Comparison of ENCODE assay signal across 9 cellular contexts in the genomic region with DNA sequence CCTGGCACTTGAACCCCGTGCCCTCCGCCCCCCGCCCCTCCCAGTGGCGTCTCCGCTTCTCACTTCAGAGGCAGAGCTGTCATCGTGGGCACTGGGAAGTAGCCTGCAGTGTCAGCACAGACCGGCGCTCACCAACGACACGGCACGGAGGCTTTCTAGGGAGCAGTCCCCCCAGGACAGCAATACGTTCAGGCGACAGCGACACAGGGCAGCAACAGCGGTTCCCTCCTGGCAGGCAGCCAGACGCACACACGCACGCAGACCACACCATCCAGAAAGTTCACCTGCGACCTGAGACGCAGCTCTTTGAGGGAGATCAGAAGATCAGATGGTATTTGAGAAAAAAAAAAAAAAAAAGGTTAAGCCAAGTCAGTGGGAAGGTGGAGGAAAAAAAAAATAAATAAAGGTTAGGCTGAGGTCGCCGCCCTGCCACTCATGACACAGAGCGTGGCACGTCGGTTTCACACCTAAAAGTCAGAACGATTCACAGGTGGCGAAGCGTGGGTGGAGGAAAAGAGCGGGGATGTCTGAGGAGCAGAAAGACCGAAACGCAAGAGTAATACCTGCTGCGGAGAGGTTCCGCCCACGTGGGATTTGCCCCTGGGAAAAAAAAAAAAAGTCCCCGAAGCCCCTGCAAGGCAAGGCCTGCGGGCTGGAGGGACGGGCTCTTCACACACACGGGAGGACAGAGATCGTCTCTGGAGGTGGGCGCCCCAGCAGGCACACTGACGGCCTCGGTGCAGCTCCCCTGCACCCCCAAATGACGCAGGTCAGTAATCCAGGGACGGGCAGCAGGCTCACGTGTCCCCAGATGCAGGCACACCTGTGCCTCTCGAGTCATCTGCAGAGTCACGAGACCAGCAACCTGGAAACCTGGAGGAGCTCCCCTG.
DNase-seq lines count a peak whose midpoint lies in the region; ATAC-seq, FAIRE-seq and TF ChIP-seq lines count a peak whose summit lies in the region.
"Had no signal": no experiment of that assay in that cellular context is flagged by ENCODE, and none has a peak within 500 bp of the region (broad histone marks: within the 10 kb centered on the region; RNA-seq: fewer than 3 reads in every experiment).

No MANE protein-coding gene starts in this region.

- H3K9me3 ChIP-seq in DOHH2 (ENCODE audit: control insufficient read depth, insufficient read depth, low read length) (no peaks in the 10 kb centered on the region), GM12878 (replicated peaks; ENCODE audit: control insufficient read depth, insufficient read depth, low read length) (peaks cover 1% of the 10 kb centered on the region; the same call in 2 of the 3 replicates)

- CTCF ChIA-PET in GM12878 (lab: Yijun Ruan, JAX) = interaction anchor here (0.6 to 21.7 kb wide), 11 partner anchors 10 to 151 kb away, joined by 3 to 318 read pairs (median 49); a partner anchor contains a TSS

- ATAC-seq in GM12878 (peak; percentile 54), GM19452 (IDR thresholded peaks at IDR 0.05; ENCODE audit: unreplicated experiment) (no peak)

- no peak for FAIRE-seq in H54 (lab: Jason Lieb, UNC)
- FAIRE-seq in GM12878 (lab: Jason Lieb, UNC) = peak; percentile 73
- FAIRE-seq: astrocyte had no signal

- POLR2A ChIA-PET in GM12878 (lab: Charles Lee) = interaction anchor here (0.6 to 8.9 kb wide), 12 partner anchors 10 to 556 kb away, joined by 3 to 166 read pairs (median 7); a partner anchor contains a TSS

- H3K27me3 ChIP-seq in DOHH2 (ENCODE audit: control insufficient read depth, low read length) = no peaks in the 10 kb centered on the region
- H3K27me3 ChIP-seq in GM12878 (replicated peaks in 1 of 2; ENCODE audit: control insufficient read depth in 2 of 2, insufficient read depth in 2 of 2, low read length in 1 of 2) = no peaks in the 10 kb centered on the region

- H3K79me2 ChIP-seq in DOHH2 (ENCODE audit: control insufficient read depth, low read length) (peaks cover 60% of the 10 kb centered on the region), GM12878 (ENCODE audit: control insufficient read depth, insufficient read depth, low read length) (peaks cover 26% of the 10 kb centered on the region)

- SMC1A ChIA-PET in GM12878 (lab: Charles Lee; ENCODE audit: uncharacterized antibody, unreplicated experiment) = interaction anchor here (0.8 to 10.3 kb wide), 8 partner anchors 11 to 515 kb away, joined by 3 to 143 read pairs (median 30); a partner anchor contains a TSS

- H3K27ac ChIP-seq in DOHH2 (ENCODE audit: low read depth, low read length) = peak overlapping the region; percentile 38
- peak overlapping the region; percentile 96 for H3K27ac ChIP-seq in GM12878 (ENCODE audit: control insufficient read depth, insufficient read depth)
- H3K27ac ChIP-seq in substantia nigra (ENCODE audit: low read depth, low read length, poor library complexity, severe bottlenecking) = no peak overlapping the region

- under 1% methylated on average over 47 of the region's 47 CpGs for WGBS in GM12878 (ENCODE audit: insufficient coverage, insufficient replicate concordance, low lambda C conversion rate, missing lambda C conversion rate)

- DNase-seq in H54 (ENCODE audit: insufficient read length, low spot score) (no peak), T-helper 2 cell (peak; percentile 31 to 94 (median 73)), GM12878 (ENCODE audit: low read depth, low spot score) (peak; percentile 94), substantia nigra (lab: John Stamatoyannopoulos, UW) (no peak), NAMALWA (ENCODE audit: low spot score) (no peak)
- DNase-seq in stimulated activated CD8-positive, alpha-beta memory T cell treated with anti-CD3 and anti-CD28 coated beads, Interleukin-2, amount 100 ng/mL, for 1 hour (ENCODE audit: low read depth in 2 of 2) = peak; percentile 52 to 56

- H4K20me1 ChIP-seq in DOHH2 (ENCODE audit: control insufficient read depth, insufficient read depth, low read depth, low read length) (peaks cover 14% of the 10 kb centered on the region), GM12878 (ENCODE audit: control insufficient read depth, insufficient read depth) (no peaks in the 10 kb centered on the region)

- H3K4me2 ChIP-seq in DOHH2 (ENCODE audit: low read length) (peak overlapping the region; percentile 67), GM12878 (ENCODE audit: control insufficient read depth, insufficient read depth) (peak overlapping the region; percentile 99)

- H3K9me2 ChIP-seq in DOHH2 (replicated peaks; ENCODE audit: control insufficient read depth, low read length) = no peaks in the 10 kb centered on the region

- TSS peak; percentile 51 for BruUV-seq in GM12878 (replicated peaks; lab: Mats Ljungman, UMichigan)

- in situ Hi-C loops in GM12878 (cut with MboI) = no loop called here

- RAD21 ChIA-PET in GM12878 (lab: Charles Lee; ENCODE audit: unreplicated experiment) = interaction anchor here (0.6 to 6.3 kb wide), 21 partner anchors 10 to 1517 kb away, joined by 3 to 221 read pairs (median 5); a partner anchor contains a TSS

- 0 out of 2 replicates have a peak, but pooled peaks have one; percentile 9 for TF ChIP-seq POLR2A in H54 (IDR thresholded peaks at IDR 0.05; ENCODE audit: low read depth, low read length)
- peak; percentile 78 for TF ChIP-seq POLR2A in GM12878 (IDR thresholded peaks at IDR 0.05; ENCODE audit: low read depth, low read length)

- H3K36me3 ChIP-seq in DOHH2 (ENCODE audit: control insufficient read depth, low read length) = peaks cover 33% of the 10 kb centered on the region
- H3K36me3 ChIP-seq in GM12878 (ENCODE audit: control insufficient read depth in 2 of 2, insufficient read depth in 2 of 2, low read length in 1 of 2) = no peaks in the 10 kb centered on the region; a peak in 1 of 4 replicates

- intact Hi-C loops in GM12878 (cut with micrococcal nuclease; ENCODE audit: unreplicated experiment) = loop anchor here (1.0 kb wide), 1 partner anchor 9 kb away; no protein-coding TSS in a partner anchor

- H3K4me3 ChIP-seq in DOHH2 (ENCODE audit: low read length) (peak overlapping the region; percentile 47), GM12878 (peak overlapping the region; percentile 67)

- peak overlapping the region; percentile 71 for H3K9ac ChIP-seq in GM12878 (ENCODE audit: control insufficient read depth, insufficient read depth, low read length)

- no peak overlapping the region for H2AFZ ChIP-seq in GM12878 (ENCODE audit: control insufficient read depth, low read depth, low read length)

- H3K4me1 ChIP-seq in DOHH2 (ENCODE audit: control insufficient read depth, low read length) = peaks cover 69% of the 10 kb centered on the region
- peaks cover 33% of the 10 kb centered on the region for H3K4me1 ChIP-seq in GM12878 (ENCODE audit: control insufficient read depth, insufficient read depth, low read length)

- TF ChIP-seq EP300 in GM12878 (IDR thresholded peaks at IDR 0.05; ENCODE audit: borderline replicate concordance in 1 of 2, control insufficient read depth in 1 of 2, low read depth in 2 of 2, low read length in 2 of 2) = peak; percentile 98 to 99

- TF ChIP-seq RAD21 in GM12878 (IDR thresholded peaks at IDR 0.05; ENCODE audit: insufficient read depth, low read depth, low read length) = peak; percentile 1; the same call in 1 of the 2 replicates

- TF ChIP-seq CTCF in DOHH2 (IDR thresholded peaks at IDR 0.05; ENCODE audit: low read depth, low read length, poor library complexity, severe bottlenecking) (no peak), GM12878 (IDR thresholded peaks at IDR 0.05 in 2 of 3, conservative IDR thresholded peaks at IDR 0.05 in 1 of 3; ENCODE audit: control insufficient read depth in 2 of 3, extremely low read depth in 1 of 3, insufficient read depth in 1 of 3, low read depth in 3 of 3, low read length in 3 of 3) (no peak)

- peaks cover 6% of the 10 kb centered on the region; the same call in 1 of the 2 replicates for H3F3A ChIP-seq in DOHH2 (ENCODE audit: control insufficient read depth, insufficient read depth)

TF ChIP-seq in GM12878, 131 proteins besides CTCF, POLR2A, EP300 and RAD21 (continues in another document):
- TF ChIP-seq POLR2AphosphoS5 (IDR thresholded peaks at IDR 0.05; ENCODE audit: low read length) (peak; percentile 83; the same call in 1 of the 2 replicates), CEBPB (IDR thresholded peaks at IDR 0.05; ENCODE audit: borderline replicate concordance in 1 of 2, low read depth in 2 of 2, low read length in 2 of 2) (peak in 1 of 2 experiments; percentile 11; a peak in 2 of 4 replicates), NFXL1 (IDR thresholded peaks at IDR 0.05; ENCODE audit: borderline replicate concordance) (no peak), SREBF1 (IDR thresholded peaks at IDR 0.05; ENCODE audit: low read length) (no peak; the same call in 1 of the 2 replicates), ZNF274 (IDR thresholded peaks at IDR 0.05; ENCODE audit: insufficient read depth, insufficient read length) (no peak), KAT2A (conservative IDR thresholded peaks at IDR 0.05; ENCODE audit: control insufficient read depth, low read depth, low read length) (no peak), CHD4 (IDR thresholded peaks at IDR 0.05) (no peak), BACH1 (IDR thresholded peaks at IDR 0.05; ENCODE audit: borderline replicate concordance) (peak; percentile 95)
- TF ChIP-seq, protein P1, sequence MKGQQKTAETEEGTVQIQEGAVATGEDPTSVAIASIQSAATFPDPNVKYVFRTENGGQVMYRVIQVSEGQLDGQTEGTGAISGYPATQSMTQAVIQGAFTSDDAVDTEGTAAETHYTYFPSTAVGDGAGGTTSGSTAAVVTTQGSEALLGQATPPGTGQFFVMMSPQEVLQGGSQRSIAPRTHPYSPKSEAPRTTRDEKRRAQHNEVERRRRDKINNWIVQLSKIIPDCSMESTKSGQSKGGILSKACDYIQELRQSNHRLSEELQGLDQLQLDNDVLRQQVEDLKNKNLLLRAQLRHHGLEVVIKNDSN (IDR thresholded peaks at IDR 0.05; ENCODE audit: borderline replicate concordance, extremely low read length, insufficient read depth, low read depth, low read length) = peak; percentile 71
- TF ChIP-seq, protein P2, sequence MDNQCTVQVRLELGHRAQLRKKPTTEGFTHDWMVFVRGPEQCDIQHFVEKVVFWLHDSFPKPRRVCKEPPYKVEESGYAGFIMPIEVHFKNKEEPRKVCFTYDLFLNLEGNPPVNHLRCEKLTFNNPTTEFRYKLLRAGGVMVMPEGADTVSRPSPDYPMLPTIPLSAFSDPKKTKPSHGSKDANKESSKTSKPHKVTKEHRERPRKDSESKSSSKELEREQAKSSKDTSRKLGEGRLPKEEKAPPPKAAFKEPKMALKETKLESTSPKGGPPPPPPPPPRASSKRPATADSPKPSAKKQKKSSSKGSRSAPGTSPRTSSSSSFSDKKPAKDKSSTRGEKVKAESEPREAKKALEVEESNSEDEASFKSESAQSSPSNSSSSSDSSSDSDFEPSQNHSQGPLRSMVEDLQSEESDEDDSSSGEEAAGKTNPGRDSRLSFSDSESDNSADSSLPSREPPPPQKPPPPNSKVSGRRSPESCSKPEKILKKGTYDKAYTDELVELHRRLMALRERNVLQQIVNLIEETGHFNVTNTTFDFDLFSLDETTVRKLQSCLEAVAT (IDR thresholded peaks at IDR 0.05) = peak; percentile 96

Comparison
In these comparisons a context has a peak if more than half of its experiments do, and no peak if none do; other contexts are left out.
1. DNase-seq: peak in T-helper 2 cell (5 of 5), GM12878 (single experiment) and stimulated activated CD8-positive, alpha-beta memory T cell treated with anti-CD3 and anti-CD28 coated beads, Interleukin-2, amount 100 ng/mL, for 1 hour (2 of 2); none in H54 (single experiment), substantia nigra (0 of 49) and NAMALWA (single experiment).